16 cellular contexts compared by ENCODE assay signal in genomic region chr5:82068723-82069122, GRCh38.
DNase-seq lines count a peak whose midpoint lies in the region; ATAC-seq, FAIRE-seq and TF ChIP-seq lines count a peak whose summit lies in the region.
"Had no signal": no experiment of that assay in that cellular context is flagged by ENCODE, and none has a peak within 500 bp of the region (broad histone marks: within the 10 kb centered on the region; RNA-seq: fewer than 3 reads in every experiment).

No MANE protein-coding gene starts in this region.

- no peaks in the 10 kb centered on the region for H3K36me3 ChIP-seq in ACC112 (ENCODE audit: insufficient read depth, low read length)
- no peaks in the 10 kb centered on the region for H3K36me3 ChIP-seq in CD8-positive, alpha-beta T cell (ENCODE audit: insufficient read depth, low read length)
- no peaks in the 10 kb centered on the region for H3K36me3 ChIP-seq in mucosa of descending colon (ENCODE audit: low read depth)
- H3K36me3 ChIP-seq: neural progenitor cell had no signal

- H3K36me3 Mint-ChIP-seq in CD8-positive, alpha-beta T cell: no peaks in the 10 kb centered on the region
- H3K36me3 Mint-ChIP-seq in activated CD8-positive, alpha-beta T cell treated with anti-CD3 and anti-CD28 coated beads for 36 hours (ENCODE audit: low read depth): no peaks in the 10 kb centered on the region
- H3K36me3 Mint-ChIP-seq: neural progenitor cell had no signal

- H2AFZ ChIP-seq in ACC112 (ENCODE audit: low read length, unreplicated experiment): peak overlapping the region; percentile 80
- H2AFZ ChIP-seq: neural progenitor cell had no signal

- H3K4me1 Mint-ChIP-seq in CD8-positive, alpha-beta T cell (ENCODE audit: low read depth): peaks cover 12% of the 10 kb centered on the region
- H3K4me1 Mint-ChIP-seq in activated CD8-positive, alpha-beta T cell treated with anti-CD3 and anti-CD28 coated beads for 36 hours (ENCODE audit: low read depth): peaks cover 5% of the 10 kb centered on the region

- no peak for TF ChIP-seq CTCF in CD8-positive, alpha-beta T cell (IDR thresholded peaks at IDR 0.05)
- TF ChIP-seq CTCF in activated CD8-positive, alpha-beta T cell treated with anti-CD3 and anti-CD28 coated beads for 36 hours (IDR thresholded peaks at IDR 0.05): no peak
- TF ChIP-seq CTCF in mucosa of descending colon (IDR thresholded peaks at IDR 0.05): no peak

- POLR2A ChIA-PET in CD8-positive, alpha-beta T cell (lab: Charles Lee): interaction anchor here (1.0 kb wide), 1 partner anchor 17 kb away, joined by 4 read pairs; no protein-coding TSS in a partner anchor
- POLR2A ChIA-PET in activated CD8-positive, alpha-beta T cell treated with anti-CD3 and anti-CD28 coated beads for 36 hours (lab: Charles Lee): no interaction called here

- FAIRE-seq in frontal cortex (lab: Jason Lieb, UNC): peak; percentile 76
- no peak for FAIRE-seq in GM19239 (lab: Jason Lieb, UNC)
- FAIRE-seq: H54 had no signal

- no peak overlapping the region for H3K27ac ChIP-seq in ACC112 (ENCODE audit: low read depth, low read length)
- no peak overlapping the region for H3K27ac ChIP-seq in CD8-positive, alpha-beta T cell (ENCODE audit: low read depth, low read length)
- H3K27ac ChIP-seq: C4-2B, neural progenitor cell, RWPE1 had no signal

- CTCF ChIA-PET in CD8-positive, alpha-beta T cell (lab: Charles Lee): no interaction called here
- CTCF ChIA-PET in activated CD8-positive, alpha-beta T cell treated with anti-CD3 and anti-CD28 coated beads for 36 hours (lab: Charles Lee): no interaction called here

- H3K9me3 ChIP-seq in CD8-positive, alpha-beta T cell (ENCODE audit: low read length): no peaks in the 10 kb centered on the region
- no peaks in the 10 kb centered on the region for H3K9me3 ChIP-seq in mucosa of descending colon

- H3K27ac Mint-ChIP-seq in CD8-positive, alpha-beta T cell: peak overlapping the region; percentile 24
- no peak overlapping the region for H3K27ac Mint-ChIP-seq in activated CD8-positive, alpha-beta T cell treated with anti-CD3 and anti-CD28 coated beads for 36 hours
- H3K27ac Mint-ChIP-seq: neural progenitor cell had no signal

- DNase-seq in CD8-positive, alpha-beta T cell: no peak
- no peak for DNase-seq in activated CD8-positive, alpha-beta T cell treated with anti-CD3 and anti-CD28 coated beads for 36 hours
- no peak for DNase-seq in frontal cortex (ENCODE audit: low spot score in 2 of 2)
- no peak for DNase-seq in head of caudate nucleus
- no peak for DNase-seq in mucosa of descending colon
- no peak for DNase-seq in GM19239 (ENCODE audit: insufficient read length, low spot score)
- DNase-seq: activated CD8-positive, alpha-beta memory T cell treated with anti-CD3 and anti-CD28 coated beads, Interleukin-2, amount 50 U/mL, for 4 hours; KG1; NCI-H1694 treated with DMSO at 0.1 percent for 48 hours; NCI-H526 had no signal

- no peaks in the 10 kb centered on the region for H3K79me2 ChIP-seq in ACC112 (ENCODE audit: control insufficient read depth, insufficient read depth, low read length, unreplicated experiment)

- no peaks in the 10 kb centered on the region for H3K27me3 Mint-ChIP-seq in CD8-positive, alpha-beta T cell (ENCODE audit: low read depth)
- H3K27me3 Mint-ChIP-seq in activated CD8-positive, alpha-beta T cell treated with anti-CD3 and anti-CD28 coated beads for 36 hours: no peaks in the 10 kb centered on the region

- H3K9me3 Mint-ChIP-seq in CD8-positive, alpha-beta T cell: no peaks in the 10 kb centered on the region
- no peaks in the 10 kb centered on the region for H3K9me3 Mint-ChIP-seq in activated CD8-positive, alpha-beta T cell treated with anti-CD3 and anti-CD28 coated beads for 36 hours
- H3K9me3 Mint-ChIP-seq: neural progenitor cell had no signal

- no peaks in the 10 kb centered on the region for H3K27me3 ChIP-seq in ACC112 (ENCODE audit: insufficient read depth, low read length)
- no peaks in the 10 kb centered on the region for H3K27me3 ChIP-seq in CD8-positive, alpha-beta T cell (ENCODE audit: insufficient read depth, low read length)
- H3K27me3 ChIP-seq: neural progenitor cell had no signal

- intact Hi-C loops in CD8-positive, alpha-beta T cell (cut with DNase I, micrococcal nuclease): loop anchor here (1.0 to 5.0 kb wide), 2 partner anchors 97 to 316 kb away; partner anchors contain the start of gene SSBP2 (in 1 of the 2)
- intact Hi-C loops in activated CD8-positive, alpha-beta T cell treated with anti-CD3 and anti-CD28 coated beads for 36 hours (cut with micrococcal nuclease): no loop called here
- intact Hi-C loops in head of caudate nucleus (cut with DNase I): no loop called here
- intact Hi-C loops in mucosa of descending colon (cut with DNase I, micrococcal nuclease): no loop called here

- peak overlapping the region; percentile 73 for H3K4me3 Mint-ChIP-seq in CD8-positive, alpha-beta T cell
- H3K4me3 Mint-ChIP-seq in activated CD8-positive, alpha-beta T cell treated with anti-CD3 and anti-CD28 coated beads for 36 hours: peak overlapping the region; percentile 56
- H3K4me3 Mint-ChIP-seq: neural progenitor cell had no signal

- H3K4me3 ChIP-seq in ACC112 (ENCODE audit: low read depth, low read length): 0 out of 2 replicates have a peak overlapping the region, but pooled peaks have one; percentile 41
- H3K4me3 ChIP-seq in CD8-positive, alpha-beta T cell (ENCODE audit: low read depth, low read length): no peak overlapping the region
- no peak overlapping the region for H3K4me3 ChIP-seq in mucosa of descending colon
- H3K4me3 ChIP-seq: neural progenitor cell had no signal

- peak; percentile 49 for ATAC-seq in CD8-positive, alpha-beta T cell
- peak; percentile 42 for ATAC-seq in activated CD8-positive, alpha-beta T cell treated with anti-CD3 and anti-CD28 coated beads for 36 hours
- no peak for ATAC-seq in mucosa of descending colon
- no peak for ATAC-seq in GM19324 (IDR thresholded peaks at IDR 0.05; ENCODE audit: low FRiP score, unreplicated experiment)

- H3K4me1 ChIP-seq in ACC112 (ENCODE audit: control insufficient read depth, insufficient read depth, low read length, unreplicated experiment): peaks cover 8% of the 10 kb centered on the region
- peaks cover 5% of the 10 kb centered on the region for H3K4me1 ChIP-seq in CD8-positive, alpha-beta T cell (ENCODE audit: insufficient read depth, low read length)
- no peaks in the 10 kb centered on the region for H3K4me1 ChIP-seq in mucosa of descending colon (ENCODE audit: low read depth)
- H3K4me1 ChIP-seq: neural progenitor cell had no signal

Comparison
In these comparisons a context has a peak if more than half of its experiments do, and no peak if none do; other contexts are left out.
1. ATAC-seq: peak in CD8-positive, alpha-beta T cell (single experiment) and activated CD8-positive, alpha-beta T cell treated with anti-CD3 and anti-CD28 coated beads for 36 hours (single experiment); none in mucosa of descending colon (single experiment) and GM19324 (single experiment).
2. intact Hi-C loops: an anchor here in CD8-positive, alpha-beta T cell (1.0 to 5.0 kb wide); none called in activated CD8-positive, alpha-beta T cell treated with anti-CD3 and anti-CD28 coated beads for 36 hours, head of caudate nucleus and mucosa of descending colon.